Comparison of ENCODE assay signal across 23 cellular contexts in genomic region chr3:114673481-114673880, GRCh38.
"Had no signal": no experiment of that assay in that cellular context is flagged by ENCODE, and none has a peak within 500 bp of the region (broad histone marks: within the 10 kb centered on the region; RNA-seq: fewer than 3 reads in every experiment).

No MANE protein-coding gene starts in this region.

- H3K4me1 Mint-ChIP-seq: activated CD4-positive, alpha-beta T cell treated with anti-CD3 and anti-CD28 coated beads, Interleukin-2, amount 10 ng/mL, durations not matched to agents 24 days and 14 days; nephron progenitor cell had no signal

- DNase-seq: activated CD4-positive, alpha-beta memory T cell treated with anti-CD3 and anti-CD28 coated beads for 36 hours; activated CD4-positive, alpha-beta T cell treated with anti-CD3 and anti-CD28 coated beads, Interleukin-2, amount 10 ng/mL, durations not matched to agents 24 days and 14 days; activated CD4-positive, CD25-positive, alpha-beta regulatory T cell treated with anti-CD3 and anti-CD28 coated beads, Interleukin-2, amount 50 U/mL, for 72 hours; activated CD8-positive, alpha-beta memory T cell treated with anti-CD3 and anti-CD28 coated beads, Interleukin-2, amount 50 U/mL, for 48 hours; activated gamma-delta T cell; activated naive CD4-positive, alpha-beta T cell treated with anti-CD3 and anti-CD28 coated beads, Interleukin-2, amount 50 U/mL, for 16 hours; activated T-cell treated with anti-CD3 and anti-CD28 coated beads, Interleukin-2, amount 50 U/mL, for 24 hours; amniotic stem cell; caudate nucleus; islet precursor cell; left ventricle myocardium inferior; mucosa of descending colon; naive B cell; nephron progenitor cell; nucleus accumbens; psoas muscle; spleen; stimulated activated naive CD4-positive, alpha-beta T cell treated with Interleukin-2 at 50 U/mL for 16 hours; T-helper 2 cell had no signal

- H3K36me3 Mint-ChIP-seq: activated CD4-positive, alpha-beta memory T cell treated with anti-CD3 and anti-CD28 coated beads for 36 hours had no signal

- H3K4me3 ChIP-seq: left ventricle myocardium inferior, lung, mucosa of descending colon, psoas muscle, spleen, tibial nerve had no signal

- H3K27ac Mint-ChIP-seq: activated CD4-positive, alpha-beta memory T cell treated with anti-CD3 and anti-CD28 coated beads for 36 hours; activated CD4-positive, alpha-beta T cell treated with anti-CD3 and anti-CD28 coated beads, Interleukin-2, amount 10 ng/mL, durations not matched to agents 24 days and 14 days; activated T-cell treated with anti-CD3 and anti-CD28 coated beads, Interleukin-2, amount 50 U/mL, for 24 hours; dendritic cell treated with granulocyte-macrophage colony-stimulating factor and Interleukin-4, amounts not matched to agents 40 ng/mL and 50 ng/mL, for 4 days; naive B cell; nephron progenitor cell had no signal

- H3K79me2 ChIP-seq: parathyroid adenoma had no signal

- H3K27me3 Mint-ChIP-seq: activated CD4-positive, alpha-beta memory T cell treated with anti-CD3 and anti-CD28 coated beads for 36 hours; activated CD4-positive, alpha-beta T cell treated with anti-CD3 and anti-CD28 coated beads, Interleukin-2, amount 10 ng/mL, durations not matched to agents 24 days and 14 days; activated T-cell treated with anti-CD3 and anti-CD28 coated beads, Interleukin-2, amount 50 U/mL, for 24 hours; dendritic cell treated with granulocyte-macrophage colony-stimulating factor and Interleukin-4, amounts not matched to agents 40 ng/mL and 50 ng/mL, for 4 days; naive B cell had no signal

- H3K9me3 ChIP-seq: left ventricle myocardium inferior, mucosa of descending colon, psoas muscle, spleen, tibial nerve had no signal

- H3K9me3 Mint-ChIP-seq: activated CD4-positive, alpha-beta memory T cell treated with anti-CD3 and anti-CD28 coated beads for 36 hours; activated CD4-positive, alpha-beta T cell treated with anti-CD3 and anti-CD28 coated beads, Interleukin-2, amount 10 ng/mL, durations not matched to agents 24 days and 14 days; activated T-cell treated with anti-CD3 and anti-CD28 coated beads, Interleukin-2, amount 50 U/mL, for 24 hours; dendritic cell treated with granulocyte-macrophage colony-stimulating factor and Interleukin-4, amounts not matched to agents 40 ng/mL and 50 ng/mL, for 4 days; naive B cell; nephron progenitor cell had no signal

- H3K4me1 ChIP-seq: parathyroid adenoma, psoas muscle, spleen had no signal

- H3K27me3 ChIP-seq: spleen, tibial nerve had no signal

- H2AFZ ChIP-seq: parathyroid adenoma had no signal

- H3K27ac ChIP-seq: left ventricle myocardium inferior, parathyroid adenoma, psoas muscle, spleen, tibial nerve had no signal

- H3K36me3 ChIP-seq: left ventricle myocardium inferior, spleen, tibial nerve had no signal

- H3K9ac ChIP-seq: parathyroid adenoma had no signal

- H3K4me3 Mint-ChIP-seq: activated CD4-positive, alpha-beta memory T cell treated with anti-CD3 and anti-CD28 coated beads for 36 hours; activated CD4-positive, alpha-beta T cell treated with anti-CD3 and anti-CD28 coated beads, Interleukin-2, amount 10 ng/mL, durations not matched to agents 24 days and 14 days; activated T-cell treated with anti-CD3 and anti-CD28 coated beads, Interleukin-2, amount 50 U/mL, for 24 hours; dendritic cell treated with granulocyte-macrophage colony-stimulating factor and Interleukin-4, amounts not matched to agents 40 ng/mL and 50 ng/mL, for 4 days; naive B cell; nephron progenitor cell had no signal
